In genomic region chr12:40325349-40325960, GRCh38 we compare ENCODE assay signal across 7 cellular contexts.
DNase-seq lines count a peak whose midpoint lies in the region; TF ChIP-seq lines count a peak whose summit lies in the region.

No MANE protein-coding gene starts in this region.

- H3K9me3 ChIP-seq in Loucy (ENCODE audit: insufficient read depth, low read depth, low read length) (no peaks in the 10 kb centered on the region), SJCRH30 (replicated peaks) (no peaks in the 10 kb centered on the region), hepatocyte (ENCODE audit: low read depth) (no peaks in the 10 kb centered on the region)

- POLR2A ChIA-PET in HEK293T (lab: Yijun Ruan, JAX), result no interaction called here

- no peak overlapping the region for H3K4me3 ChIP-seq in Loucy (ENCODE audit: low read length, poor library complexity, severe bottlenecking)
- no peak overlapping the region for H3K4me3 ChIP-seq in SJCRH30
- no peak overlapping the region for H3K4me3 ChIP-seq in hepatocyte

- WGBS in hepatocyte (ENCODE audit: low lambda C conversion rate, missing lambda C conversion rate), result 64% methylated on average over 5 of the region's 5 CpGs

- no peaks in the 10 kb centered on the region for H4K20me1 ChIP-seq in Loucy (ENCODE audit: insufficient read depth, low read length, poor library complexity, severe bottlenecking)
- no peaks in the 10 kb centered on the region for H4K20me1 ChIP-seq in hepatocyte (ENCODE audit: insufficient read depth, poor library complexity, severe bottlenecking)

- H3K4me1 ChIP-seq in Loucy (ENCODE audit: insufficient read depth, low read length, poor library complexity, severe bottlenecking) (no peaks in the 10 kb centered on the region), SJCRH30 (no peaks in the 10 kb centered on the region), hepatocyte (ENCODE audit: insufficient read depth) (no peaks in the 10 kb centered on the region)

- H3K9me2 ChIP-seq in Loucy (replicated peaks; ENCODE audit: low read depth, low read length), result no peaks in the 10 kb centered on the region
- H3K9me2 ChIP-seq in hepatocyte (replicated peaks; ENCODE audit: insufficient read depth), result no peaks in the 10 kb centered on the region

- CTCF ChIA-PET in HEK293T (lab: Yijun Ruan, JAX), result interaction anchor here (0.6 to 1.6 kb wide), 2 partner anchors 13 to 50 kb away, joined by 5 to 9 read pairs; no protein-coding TSS in a partner anchor

- no peak overlapping the region for H3K9ac ChIP-seq in Loucy (ENCODE audit: low read depth, low read length, poor library complexity, severe bottlenecking)

- no peak overlapping the region for H3K27ac ChIP-seq in SJCRH30
- H3K27ac ChIP-seq in hepatocyte, result no peak overlapping the region

- H2AFZ ChIP-seq in Loucy (ENCODE audit: low read length), result no peak overlapping the region
- H2AFZ ChIP-seq in hepatocyte, result no peak overlapping the region

- H3K4me2 ChIP-seq in Loucy (ENCODE audit: low read depth, low read length, poor library complexity, severe bottlenecking) (no peak overlapping the region), hepatocyte (no peak overlapping the region)

- H3K36me3 ChIP-seq in Loucy (ENCODE audit: insufficient read depth, low read length) (no peaks in the 10 kb centered on the region), SJCRH30 (no peaks in the 10 kb centered on the region), hepatocyte (replicated peaks; ENCODE audit: insufficient read depth, low read depth) (no peaks in the 10 kb centered on the region)

- H3F3A ChIP-seq in Loucy (ENCODE audit: low read depth), result no peaks in the 10 kb centered on the region

- TF ChIP-seq CTCF in GM12874 (IDR thresholded peaks at IDR 0.05; ENCODE audit: insufficient read depth, low read depth, low read length) (peak; percentile 68), Loucy (conservative IDR thresholded peaks at IDR 0.05; ENCODE audit: low read length) (peak; percentile 84), hepatocyte (IDR thresholded peaks at IDR 0.05; ENCODE audit: poor library complexity) (peak; percentile 59)

- H3K27me3 ChIP-seq in Loucy (ENCODE audit: insufficient read depth, low read length, poor library complexity, severe bottlenecking) (no peaks in the 10 kb centered on the region), SJCRH30 (no peaks in the 10 kb centered on the region; the same call in 1 of the 2 replicates), hepatocyte (no peaks in the 10 kb centered on the region)

- DNase-seq in HEK293T (ENCODE audit: extremely low spot score) (peak; percentile 49), SJCRH30 (peak; percentile 7 to 50), hepatocyte (ENCODE audit: low spot score) (peak; percentile 34), activated T-cell treated with anti-CD3 and anti-CD28 coated beads for 4 hours (no peak), T-helper 1 cell (no peak)

- H3K79me2 ChIP-seq in Loucy (ENCODE audit: insufficient read depth, low read length) (no peaks in the 10 kb centered on the region), hepatocyte (no peaks in the 10 kb centered on the region)

TF ChIP-seq in HEK293T, 16 proteins besides CTCF, POLR2A, EP300 and RAD21:
- TF ChIP-seq TARDBP (IDR thresholded peaks at IDR 0.05), result no peak
- TF ChIP-seq, protein P1, sequence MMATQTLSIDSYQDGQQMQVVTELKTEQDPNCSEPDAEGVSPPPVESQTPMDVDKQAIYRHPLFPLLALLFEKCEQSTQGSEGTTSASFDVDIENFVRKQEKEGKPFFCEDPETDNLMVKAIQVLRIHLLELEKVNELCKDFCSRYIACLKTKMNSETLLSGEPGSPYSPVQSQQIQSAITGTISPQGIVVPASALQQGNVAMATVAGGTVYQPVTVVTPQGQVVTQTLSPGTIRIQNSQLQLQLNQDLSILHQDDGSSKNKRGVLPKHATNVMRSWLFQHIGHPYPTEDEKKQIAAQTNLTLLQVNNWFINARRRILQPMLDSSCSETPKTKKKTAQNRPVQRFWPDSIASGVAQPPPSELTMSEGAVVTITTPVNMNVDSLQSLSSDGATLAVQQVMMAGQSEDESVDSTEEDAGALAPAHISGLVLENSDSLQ (IDR thresholded peaks at IDR 0.05), result peak; percentile 75
- no peak for TF ChIP-seq NFRKB (IDR thresholded peaks at IDR 0.05)
TF ChIP-seq in HEK293T: peak in this region for 1.

Comparison
In these comparisons a context has a peak if more than half of its experiments do, and no peak if none do; other contexts are left out.
1. DNase-seq: peak in HEK293T (single experiment), SJCRH30 (2 of 2) and hepatocyte (single experiment); none in activated T-cell treated with anti-CD3 and anti-CD28 coated beads for 4 hours (single experiment) and T-helper 1 cell (0 of 5).
2. Peak in every context shown above with its lines, with median percentiles within 50 percentile points of each other: CTCF ChIP-seq.